ENCODE assay signal across 19 cellular contexts in genomic region chr5:167653645-167654106, GRCh38.
A peak's percentile ranks its signal among the peaks of the same experiment; 100 is the strongest.
DNase-seq lines count a peak whose midpoint lies in the region; ATAC-seq, FAIRE-seq and TF ChIP-seq lines count a peak whose summit lies in the region.
"Had no signal": no experiment of that assay in that cellular context is flagged by ENCODE, and none has a peak within 500 bp of the region (broad histone marks: within the 10 kb centered on the region; RNA-seq: fewer than 3 reads in every experiment).

No MANE protein-coding gene starts in this region.

- H2AFZ ChIP-seq in mammary epithelial cell (ENCODE audit: low read depth, low read length) (no peak overlapping the region), HepG2 (ENCODE audit: low read length) (no peak overlapping the region)

- no peak for TF ChIP-seq EP300 in HepG2 (IDR thresholded peaks at IDR 0.05; ENCODE audit: low read depth in 2 of 2, low read length in 2 of 2)
- no peak for TF ChIP-seq EP300 in HepG2 (CRISPR knock-in tag; IDR thresholded peaks at IDR 0.05; ENCODE audit: borderline replicate concordance)

- no peaks in the 10 kb centered on the region for H3K9me3 ChIP-seq in mammary epithelial cell (replicated peaks; ENCODE audit: insufficient read depth, low read length)
- H3K9me3 ChIP-seq in HepG2 (ENCODE audit: low read length): no peaks in the 10 kb centered on the region
- H3K9me3 ChIP-seq: right atrium auricular region, upper lobe of left lung had no signal

- DNase-seq in AG08395 (ENCODE audit: low spot score): peak; percentile 40
- peak; percentile 43 for DNase-seq in M059J (ENCODE audit: low read depth)
- peak; percentile 58 for DNase-seq in mammary epithelial cell
- no peak for DNase-seq in HepG2 (ENCODE audit: low spot score)
- DNase-seq in nucleus accumbens (lab: John Stamatoyannopoulos, UW): no peak
- no peak for DNase-seq in NCI-H524 treated with DMSO at 0.1 percent for 48 hours (lab: John Stamatoyannopoulos, UW)
- DNase-seq: activated CD4-positive, alpha-beta T cell treated with anti-CD3 and anti-CD28 coated beads for 4 hours; activated CD8-positive, alpha-beta memory T cell treated with anti-CD3 and anti-CD28 coated beads, Interleukin-2, amount 50 U/mL, for 48 hours; aorta; CD8-positive, alpha-beta memory T cell; dermis blood vessel endothelial cell; midbrain; MV-4-11; NCI-H1930; upper lobe of left lung had no signal

- ATAC-seq in HepG2 (no peak), HG03196 (IDR thresholded peaks at IDR 0.05; ENCODE audit: unreplicated experiment) (no peak), HG02885 (IDR thresholded peaks at IDR 0.05; ENCODE audit: poor library complexity, unreplicated experiment) (no peak)

- POLR2A ChIA-PET in HepG2 (lab: Yijun Ruan, JAX): no interaction called here

- TF ChIP-seq CTCF in mammary epithelial cell (conservative IDR thresholded peaks at IDR 0.05 in 1 of 2, IDR thresholded peaks at IDR 0.05 in 1 of 2; ENCODE audit: extremely low read depth in 1 of 2, insufficient read depth in 1 of 2, low read depth in 1 of 2, low read length in 2 of 2) (no peak), HepG2 (CRISPR knock-in tag; IDR thresholded peaks at IDR 0.05) (no peak)

- no peak overlapping the region for H3K4me2 ChIP-seq in mammary epithelial cell (ENCODE audit: insufficient read depth, low read depth, low read length)
- H3K4me2 ChIP-seq in HepG2 (ENCODE audit: low read depth, low read length): no peak overlapping the region

- no peaks in the 10 kb centered on the region for H3K79me2 ChIP-seq in mammary epithelial cell (ENCODE audit: insufficient read depth, low read length)
- H3K79me2 ChIP-seq in HepG2 (ENCODE audit: insufficient read depth, low read length): no peaks in the 10 kb centered on the region

- WGBS in mammary epithelial cell (ENCODE audit: low coverage, missing lambda C conversion rate): 100% methylated on average over 1 of the region's 1 CpG
- 57% methylated on average over 1 of the region's 1 CpG for WGBS in HepG2 (ENCODE audit: low lambda C conversion rate)

- H3K4me1 ChIP-seq in mammary epithelial cell (ENCODE audit: insufficient read depth, low read length) (peaks cover 12% of the 10 kb centered on the region), HepG2 (ENCODE audit: insufficient read depth, low read length) (no peaks in the 10 kb centered on the region)
- H3K4me1 ChIP-seq: right atrium auricular region, upper lobe of left lung had no signal

- intact Hi-C loops in mammary epithelial cell (cut with micrococcal nuclease): loop anchor here (2.0 kb wide), 1 partner anchor 45 kb away; no protein-coding TSS in a partner anchor
- intact Hi-C loops in HepG2 (cut with micrococcal nuclease; ENCODE audit: unreplicated experiment): no loop called here

- dilution Hi-C loops in mammary epithelial cell (cut with HindIII; ENCODE audit: low sequenced_read_pairs): no loop called here

- in situ Hi-C loops in mammary epithelial cell (cut with MboI; ENCODE audit: low sequenced_read_pairs in 2 of 2) (no loop called here), HepG2 (cut with HindIII; ENCODE audit: extremely low pct_ligation_motif_present, low pct_unique_long_range_greater_than_20kb) (no loop called here)

- no peak overlapping the region for H3K27ac ChIP-seq in mammary epithelial cell (ENCODE audit: insufficient read depth, low read depth, low read length)
- H3K27ac ChIP-seq in HepG2 (ENCODE audit: extremely low read length, insufficient read depth, low read length): no peak overlapping the region
- H3K27ac ChIP-seq: right atrium auricular region, SK-N-MC, upper lobe of left lung had no signal

- H3K27me3 ChIP-seq in mammary epithelial cell (ENCODE audit: insufficient read depth, low read length) (no peaks in the 10 kb centered on the region), HepG2 (ENCODE audit: control insufficient read depth in 1 of 2, insufficient read depth in 2 of 2, low read length in 2 of 2) (no peaks in the 10 kb centered on the region)
- H3K27me3 ChIP-seq: right atrium auricular region, upper lobe of left lung had no signal

- H3K36me3 ChIP-seq in mammary epithelial cell (ENCODE audit: insufficient read depth, low read length): no peaks in the 10 kb centered on the region
- H3K36me3 ChIP-seq in HepG2 (replicated peaks in 1 of 2; ENCODE audit: control insufficient read depth in 1 of 2, insufficient read depth in 2 of 2, low read length in 2 of 2): no peaks in the 10 kb centered on the region
- H3K36me3 ChIP-seq: right atrium auricular region, upper lobe of left lung had no signal

- FAIRE-seq in HepG2 (lab: Jason Lieb, UNC): no peak

- CTCF ChIA-PET in mammary epithelial cell (lab: Charles Lee; ENCODE audit: low non-redundant PET): no interaction called here
- CTCF ChIA-PET in HepG2 (lab: Yijun Ruan, JAX; ENCODE audit: low intra/inter-chr PET ratio, low total read pairs): no interaction called here

- H3K9ac ChIP-seq in mammary epithelial cell (ENCODE audit: insufficient read depth, low read length): no peak overlapping the region
- H3K9ac ChIP-seq in HepG2 (ENCODE audit: insufficient read depth, low read depth, low read length): no peak overlapping the region

- no peak for TF ChIP-seq POLR2A in HepG2 (IDR thresholded peaks at IDR 0.05; ENCODE audit: insufficient read depth in 1 of 2, low read depth in 2 of 2, low read length in 2 of 2)

- BruUV-seq in mammary epithelial cell (replicated peaks; lab: Mats Ljungman, UMichigan): no TSS peak
- no TSS peak for BruUV-seq in HepG2 (replicated peaks; lab: Mats Ljungman, UMichigan)

- H4K20me1 ChIP-seq in mammary epithelial cell (ENCODE audit: insufficient read depth, low read length): no peaks in the 10 kb centered on the region
- H4K20me1 ChIP-seq in HepG2 (ENCODE audit: insufficient read depth, low read length): no peaks in the 10 kb centered on the region

- H3K4me3 ChIP-seq in mammary epithelial cell (replicated peaks in 1 of 3; ENCODE audit: insufficient read depth in 1 of 3, low read depth in 2 of 3, low read length in 3 of 3) (no peak overlapping the region), HepG2 (replicated peaks in 1 of 3; ENCODE audit: insufficient read depth in 1 of 3, low read depth in 2 of 3, low read length in 3 of 3) (no peak overlapping the region)
- H3K4me3 ChIP-seq: right atrium auricular region, SK-N-MC, upper lobe of left lung had no signal

- TF ChIP-seq RAD21 in HepG2 (CRISPR knock-in tag; IDR thresholded peaks at IDR 0.05): no peak

TF ChIP-seq in HepG2, 621 proteins besides CTCF, POLR2A, EP300 and RAD21:
- TF ChIP-seq USF2 (IDR thresholded peaks at IDR 0.05; ENCODE audit: low read depth, low read length) (peak; percentile 33; the same call in 1 of the 2 replicates), USF2 (CRISPR knock-in tag; IDR thresholded peaks at IDR 0.05; ENCODE audit: borderline replicate concordance) (no peak), XRCC5 (optimal IDR thresholded peaks at IDR 0.05; ENCODE audit: low read length) (no peak), IRF1 (CRISPR knock-in tag; IDR thresholded peaks at IDR 0.05; ENCODE audit: low read depth) (no peak)
TF ChIP-seq in HepG2: peak in this region for 1.

Comparison
In these comparisons a context has a peak if more than half of its experiments do, and no peak if none do; other contexts are left out.
1. DNase-seq: peak in AG08395 (single experiment), M059J (single experiment) and mammary epithelial cell (single experiment); none in HepG2 (single experiment), nucleus accumbens (0 of 56) and NCI-H524 treated with DMSO at 0.1 percent for 48 hours (single experiment).